16 cellular contexts compared by ENCODE assay signal in genomic region chr1:228866498-228866897, GRCh38.
A peak's percentile ranks its signal among the peaks of the same experiment; 100 is the strongest.
DNase-seq lines count a peak whose midpoint lies in the region; ATAC-seq and TF ChIP-seq lines count a peak whose summit lies in the region.
"Had no signal": no experiment of that assay in that cellular context is flagged by ENCODE, and none has a peak within 500 bp of the region (broad histone marks: within the 10 kb centered on the region; RNA-seq: fewer than 3 reads in every experiment).

No MANE protein-coding gene starts in this region.

- in situ Hi-C loops in HAP-1 (cut with MboI; ENCODE audit: low sequenced_read_pairs), result no loop called here

- peaks cover 0 to 22% (median 0%) of the 10 kb centered on the region in 9 donors for H3K4me1 ChIP-seq in heart right ventricle
- H3K4me1 ChIP-seq in HAP-1, result peaks cover 9% of the 10 kb centered on the region; the same call in 1 of the 2 replicates
- H3K4me1 ChIP-seq in tibial artery, result peaks cover 0 to 7% (median 2%) of the 10 kb centered on the region in 4 donors
- H3K4me1 ChIP-seq: foreskin keratinocyte, uterus had no signal

- 58 to 63% methylated on average over 11 of the region's 11 CpGs for WGBS in heart right ventricle, 2 donors

- H3K27ac ChIP-seq in heart right ventricle, result no peak overlapping the region
- H3K27ac ChIP-seq in tibial artery, result no peak overlapping the region
- H3K27ac ChIP-seq: foreskin keratinocyte, uterus had no signal

- H3K4me3 Mint-ChIP-seq in mesothelial cell of epicardium (no peak overlapping the region), type B pancreatic cell (peak overlapping the region; percentile 56)
- H3K4me3 Mint-ChIP-seq: activated naive CD8-positive, alpha-beta T cell treated with anti-CD3 and anti-CD28 coated beads, Interleukin-2, amount 10 ng/mL, durations not matched to agents 7 days and 5 days; activated T-cell treated with anti-CD3 and anti-CD28 coated beads, Interleukin-2, amount 50 U/mL, for 4 hours had no signal

- H3K27ac Mint-ChIP-seq in mesothelial cell of epicardium (peak overlapping the region; percentile 97), type B pancreatic cell (peak overlapping the region; percentile 97)
- H3K27ac Mint-ChIP-seq: activated naive CD8-positive, alpha-beta T cell treated with anti-CD3 and anti-CD28 coated beads, Interleukin-2, amount 10 ng/mL, durations not matched to agents 7 days and 5 days had no signal

- ATAC-seq in left ventricle myocardium superior (peak; percentile 15), heart right ventricle (no peak), GM21423 (IDR thresholded peaks at IDR 0.05; ENCODE audit: unreplicated experiment) (no peak)
- ATAC-seq: activated T-cell treated with anti-CD3 and anti-CD28 coated beads, Interleukin-2, amount 50 U/mL, for 4 hours; foreskin keratinocyte had no signal

- H3K36me3 ChIP-seq in heart right ventricle (no peaks in the 10 kb centered on the region), HAP-1 (replicated peaks) (no peaks in the 10 kb centered on the region), tibial artery (no peaks in the 10 kb centered on the region)
- H3K36me3 ChIP-seq: uterus had no signal

- no peak for TF ChIP-seq CTCF in heart right ventricle (IDR thresholded peaks at IDR 0.05)
- peak; percentile 21 for TF ChIP-seq CTCF in choroid plexus epithelial cell (conservative IDR thresholded peaks at IDR 0.05; ENCODE audit: low read depth, low read length)
- no peak for TF ChIP-seq CTCF in mesothelial cell of epicardium (IDR thresholded peaks at IDR 0.05; ENCODE audit: unreplicated experiment)
- no peak for TF ChIP-seq CTCF in type B pancreatic cell (conservative IDR thresholded peaks at IDR 0.05)
- no peak for TF ChIP-seq CTCF in tibial artery (IDR thresholded peaks at IDR 0.05)

- H3K27me3 ChIP-seq in heart right ventricle, result peaks cover 0 to 12% (median 3%) of the 10 kb centered on the region in 7 donors
- no peaks in the 10 kb centered on the region for H3K27me3 ChIP-seq in HAP-1 (ENCODE audit: low read depth)
- H3K27me3 ChIP-seq in tibial artery, result no peaks in the 10 kb centered on the region
- H3K27me3 ChIP-seq: uterus had no signal

- H3K27me3 Mint-ChIP-seq in mesothelial cell of epicardium (ENCODE audit: low read depth), result no peaks in the 10 kb centered on the region
- H3K27me3 Mint-ChIP-seq in type B pancreatic cell, result no peaks in the 10 kb centered on the region

- no peak for DNase-seq in left ventricle myocardium superior
- no peak for DNase-seq in heart right ventricle
- peak; percentile 71 for DNase-seq in choroid plexus epithelial cell (ENCODE audit: low read depth)
- no peak for DNase-seq in mesothelial cell of epicardium (ENCODE audit: low spot score in 2 of 2, unreplicated experiment in 2 of 2)
- no peak for DNase-seq in type B pancreatic cell (ENCODE audit: extremely low spot score, unreplicated experiment)
- DNase-seq in HAP-1 (ENCODE audit: low spot score in 2 of 2), result no peak
- DNase-seq in tibial artery, result no peak
- DNase-seq: activated CD4-positive, alpha-beta T cell treated with anti-CD3 and anti-CD28 coated beads for 4 hours; activated naive CD8-positive, alpha-beta T cell treated with anti-CD3 and anti-CD28 coated beads, Interleukin-2, amount 10 ng/mL, durations not matched to agents 7 days and 5 days; activated T-cell treated with anti-CD3 and anti-CD28 coated beads, Interleukin-2, amount 50 U/mL, for 4 hours; foreskin keratinocyte; mammary epithelial cell; stimulated activated naive CD4-positive, alpha-beta T cell; T-helper 2 cell; uterus had no signal

- H3K9me3 ChIP-seq in heart right ventricle (no peaks in the 10 kb centered on the region), HAP-1 (no peaks in the 10 kb centered on the region), tibial artery (no peaks in the 10 kb centered on the region)
- H3K9me3 ChIP-seq: uterus had no signal

- intact Hi-C loops in left ventricle myocardium superior (cut with micrococcal nuclease), result no loop called here
- intact Hi-C loops in heart right ventricle (cut with DNase I), result loop anchor here in 1 of 10 donors (10.0 kb wide), 1 partner anchor 68 kb away; no protein-coding TSS in a partner anchor
- intact Hi-C loops in tibial artery (cut with DNase I; ENCODE audit: low total_unique reads), result no loop called here

- H3K9me3 Mint-ChIP-seq in mesothelial cell of epicardium (no peaks in the 10 kb centered on the region), type B pancreatic cell (no peaks in the 10 kb centered on the region)
- H3K9me3 Mint-ChIP-seq: activated naive CD8-positive, alpha-beta T cell treated with anti-CD3 and anti-CD28 coated beads, Interleukin-2, amount 10 ng/mL, durations not matched to agents 7 days and 5 days; activated T-cell treated with anti-CD3 and anti-CD28 coated beads, Interleukin-2, amount 50 U/mL, for 4 hours had no signal

- H3K36me3 Mint-ChIP-seq in mesothelial cell of epicardium (no peaks in the 10 kb centered on the region), type B pancreatic cell (no peaks in the 10 kb centered on the region)
- H3K36me3 Mint-ChIP-seq: activated naive CD8-positive, alpha-beta T cell treated with anti-CD3 and anti-CD28 coated beads, Interleukin-2, amount 10 ng/mL, durations not matched to agents 7 days and 5 days had no signal

- H3K4me1 Mint-ChIP-seq in mesothelial cell of epicardium (peaks cover 80% of the 10 kb centered on the region), type B pancreatic cell (ENCODE audit: unreplicated experiment) (peaks cover 75% of the 10 kb centered on the region)

- H3K4me3 ChIP-seq in heart right ventricle, result no peak overlapping the region
- H3K4me3 ChIP-seq in choroid plexus epithelial cell (ENCODE audit: low read depth, low read length), result no peak overlapping the region
- no peak overlapping the region for H3K4me3 ChIP-seq in HAP-1
- no peak overlapping the region for H3K4me3 ChIP-seq in tibial artery
- H3K4me3 ChIP-seq: uterus had no signal
